Comparison of ENCODE assay signal across 9 cellular contexts in the genomic region with DNA sequence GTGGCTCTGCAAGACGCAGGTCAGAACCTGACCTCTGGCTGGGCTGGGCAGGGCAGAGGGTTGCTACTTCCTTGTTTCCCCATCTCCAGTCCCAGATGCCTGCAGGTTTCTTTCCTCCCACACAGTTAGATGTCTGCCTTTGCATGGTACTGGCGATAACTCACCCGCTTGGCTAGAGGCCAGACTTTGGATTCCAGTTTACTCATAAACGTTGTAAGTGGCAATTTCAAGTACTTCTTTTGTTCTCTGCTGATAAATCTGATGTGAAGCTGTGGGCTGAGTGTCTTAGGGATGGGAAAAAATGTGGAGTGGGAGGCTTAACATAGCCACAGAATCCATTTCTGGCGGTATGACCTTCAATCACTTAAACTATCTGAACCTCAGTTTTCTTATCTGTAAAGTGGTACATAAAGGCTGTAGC.
DNase-seq lines count a peak whose midpoint lies in the region; ATAC-seq, FAIRE-seq and TF ChIP-seq lines count a peak whose summit lies in the region.
"Had no signal": no experiment of that assay in that cellular context is flagged by ENCODE, and none has a peak within 500 bp of the region (broad histone marks: within the 10 kb centered on the region; RNA-seq: fewer than 3 reads in every experiment).

No MANE protein-coding gene starts in this region.

- H3K27ac Mint-ChIP-seq in effector memory CD8-positive, alpha-beta T cell = no peak overlapping the region
- H3K27ac Mint-ChIP-seq: activated naive CD8-positive, alpha-beta T cell treated with anti-CD3 and anti-CD28 coated beads, Interleukin-2, amount 50 U/mL, for 24 hours had no signal

- peak; percentile 77 for FAIRE-seq in K562 (lab: Jason Lieb, UNC)

- BruUV-seq in K562 (replicated peaks; lab: Mats Ljungman, UMichigan) = no TSS peak

- peak; percentile 3 to 52 for DNase-seq in HAP-1 (ENCODE audit: low spot score in 2 of 2)
- DNase-seq in NCI-H2107 (lab: John Stamatoyannopoulos, UW) = peak; percentile 50
- DNase-seq in K562 (ENCODE audit: extremely low read depth in 1 of 4, low spot score in 3 of 4) = peak; percentile 48 to 84 (median 64)
- DNase-seq in ovary = peak in 3 of 5 donors; percentile 20 to 42 (median 28)
- DNase-seq in cerebellum (ENCODE audit: low spot score) = no peak
- no peak for DNase-seq in G401 (ENCODE audit: low spot score)
- DNase-seq in right lobe of liver = no peak
- no peak for DNase-seq in effector memory CD8-positive, alpha-beta T cell
- DNase-seq: activated naive CD8-positive, alpha-beta T cell treated with anti-CD3 and anti-CD28 coated beads, Interleukin-2, amount 50 U/mL, for 24 hours had no signal

- H3K4me1 ChIP-seq in HAP-1 (no peaks in the 10 kb centered on the region), K562 (replicated peaks in 1 of 2; ENCODE audit: control insufficient read depth in 2 of 2, insufficient read depth in 2 of 2, low read length in 2 of 2) (peaks cover 2 to 8% of the 10 kb centered on the region in 2 experiments; a peak in 4 of 5 replicates), ovary (ENCODE audit: insufficient read depth) (peaks cover 2% of the 10 kb centered on the region), right lobe of liver (no peaks in the 10 kb centered on the region)

- no peaks in the 10 kb centered on the region for H3K36me3 ChIP-seq in HAP-1 (replicated peaks)
- H3K36me3 ChIP-seq in K562 (ENCODE audit: control insufficient read depth, insufficient read depth, low read length) = no peaks in the 10 kb centered on the region
- H3K36me3 ChIP-seq in ovary = no peaks in the 10 kb centered on the region
- no peaks in the 10 kb centered on the region for H3K36me3 ChIP-seq in right lobe of liver

- H3K9me3 ChIP-seq in HAP-1 (no peaks in the 10 kb centered on the region), K562 (replicated peaks; ENCODE audit: control insufficient read depth, insufficient read depth, low read depth, low read length) (no peaks in the 10 kb centered on the region), ovary (no peaks in the 10 kb centered on the region), right lobe of liver (no peaks in the 10 kb centered on the region)

- TF ChIP-seq CTCF in K562 (IDR thresholded peaks at IDR 0.05 in 2 of 3, conservative IDR thresholded peaks at IDR 0.05 in 1 of 3; ENCODE audit: insufficient read depth in 2 of 3, low read depth in 1 of 3, low read length in 3 of 3) (no peak), ovary (IDR thresholded peaks at IDR 0.05) (no peak), right lobe of liver (IDR thresholded peaks at IDR 0.05) (no peak)

- CTCF ChIA-PET in K562 (lab: Yijun Ruan, JAX; ENCODE audit: low intra/inter-chr PET ratio) = no interaction called here

- TF ChIP-seq EP300 in K562 (IDR thresholded peaks at IDR 0.05; ENCODE audit: low read length) = peak; percentile 86
- TF ChIP-seq EP300 in ovary (IDR thresholded peaks at IDR 0.05) = no peak

- H3K9ac ChIP-seq in K562 (ENCODE audit: insufficient read depth in 1 of 2, low read depth in 2 of 2, low read length in 2 of 2) = no peak overlapping the region

- WGBS in K562 (ENCODE audit: insufficient coverage, low coverage, missing lambda C conversion rate) = 0% methylated on average over 5 of the region's 5 CpGs
- 45 to 64% (median 51%) methylated on average over 5 of the region's 5 CpGs for WGBS in ovary, 3 donors
- 24% methylated on average over 5 of the region's 5 CpGs for WGBS in right lobe of liver (ENCODE audit: insufficient coverage, low coverage, low lambda C conversion rate, missing lambda C conversion rate)

- TF ChIP-seq RAD21 in K562 (CRISPR knock-in tag; conservative IDR thresholded peaks at IDR 0.05 in 1 of 2, IDR thresholded peaks at IDR 0.05 in 1 of 2) = no peak

- H3K9me1 ChIP-seq in K562 (ENCODE audit: control insufficient read depth, insufficient read depth, low read length) = no peaks in the 10 kb centered on the region

- H3K4me2 ChIP-seq in K562 (ENCODE audit: insufficient read depth, low read length) = no peak overlapping the region

- in situ Hi-C loops in HAP-1 (cut with MboI; ENCODE audit: low sequenced_read_pairs) (no loop called here), K562 (cut with MboI) (no loop called here), G401 (cut with HindIII; ENCODE audit: low sequenced_read_pairs) (no loop called here)

- ATAC-seq in K562 (peak; percentile 94), right lobe of liver (no peak)
- ATAC-seq in effector memory CD8-positive, alpha-beta T cell (replicated peaks) = no peak
- ATAC-seq: activated naive CD8-positive, alpha-beta T cell treated with anti-CD3 and anti-CD28 coated beads, Interleukin-2, amount 50 U/mL, for 24 hours had no signal

- H3K36me3 Mint-ChIP-seq in effector memory CD8-positive, alpha-beta T cell (ENCODE audit: insufficient read depth) = no peaks in the 10 kb centered on the region

- H2AFZ ChIP-seq in K562 (ENCODE audit: low read depth, low read length) = no peak overlapping the region

- TF ChIP-seq POLR2A in K562 (conservative IDR thresholded peaks at IDR 0.05) = no peak
- no peak for TF ChIP-seq POLR2A in ovary (IDR thresholded peaks at IDR 0.05)
- no peak for TF ChIP-seq POLR2A in right lobe of liver (IDR thresholded peaks at IDR 0.05)

- H3K4me1 Mint-ChIP-seq in effector memory CD8-positive, alpha-beta T cell (ENCODE audit: low read depth in 2 of 2) = no peaks in the 10 kb centered on the region
- H3K4me1 Mint-ChIP-seq: activated naive CD8-positive, alpha-beta T cell treated with anti-CD3 and anti-CD28 coated beads, Interleukin-2, amount 50 U/mL, for 24 hours had no signal

- H3K9me3 Mint-ChIP-seq in effector memory CD8-positive, alpha-beta T cell = peaks cover 0 to 4% of the 10 kb centered on the region in 2 donors
- H3K9me3 Mint-ChIP-seq: activated naive CD8-positive, alpha-beta T cell treated with anti-CD3 and anti-CD28 coated beads, Interleukin-2, amount 50 U/mL, for 24 hours had no signal

- intact Hi-C loops in K562 (cut with micrococcal nuclease) = no loop called here
- intact Hi-C loops in ovary (cut with DNase I) = no loop called here
- intact Hi-C loops in right lobe of liver (cut with DNase I) = no loop called here

- H3K27me3 Mint-ChIP-seq in effector memory CD8-positive, alpha-beta T cell = peaks cover 12 to 26% of the 10 kb centered on the region in 2 donors

- H3K27me3 ChIP-seq in HAP-1 (ENCODE audit: low read depth) (peaks cover 3% of the 10 kb centered on the region; the same call in 1 of the 2 replicates), K562 (ENCODE audit: control insufficient read depth in 2 of 2, insufficient read depth in 2 of 2, low read length in 2 of 2) (peaks cover 0 to 5% of the 10 kb centered on the region in 2 experiments; a peak in 1 of 5 replicates), ovary (no peaks in the 10 kb centered on the region), right lobe of liver (no peaks in the 10 kb centered on the region)

- POLR2A ChIA-PET in K562 (lab: Yijun Ruan, JAX) = no interaction called here

- H3K4me3 ChIP-seq in HAP-1 (no peak overlapping the region), K562 (no peak overlapping the region), ovary (no peak overlapping the region), right lobe of liver (no peak overlapping the region)

- H3K79me2 ChIP-seq in K562 (ENCODE audit: control insufficient read depth, insufficient read depth, low read length) = no peaks in the 10 kb centered on the region

- H3K27ac ChIP-seq in K562 (ENCODE audit: extremely low read depth, low read depth, low read length) (no peak overlapping the region), ovary (no peak overlapping the region), right lobe of liver (no peak overlapping the region)

- H3K4me3 Mint-ChIP-seq in effector memory CD8-positive, alpha-beta T cell = no peak overlapping the region
- H3K4me3 Mint-ChIP-seq: activated naive CD8-positive, alpha-beta T cell treated with anti-CD3 and anti-CD28 coated beads, Interleukin-2, amount 50 U/mL, for 24 hours had no signal

- H4K20me1 ChIP-seq in K562 (replicated peaks; ENCODE audit: control insufficient read depth, insufficient read depth, low read length) = no peaks in the 10 kb centered on the region; the same call in 1 of the 2 replicates

TF ChIP-seq in K562, 482 proteins besides CTCF, POLR2A, EP300 and RAD21 (continues in another document):
- peak; percentile 66 for TF ChIP-seq MEIS2 (IDR thresholded peaks at IDR 0.05; ENCODE audit: partially characterized antibody)
- TF ChIP-seq ELF4 (CRISPR knock-in tag; IDR thresholded peaks at IDR 0.05) = peak; percentile 50; the same call in 1 of the 2 replicates
- no peak for TF ChIP-seq ZFP30 (CRISPR knock-in tag; IDR thresholded peaks at IDR 0.05; ENCODE audit: borderline replicate concordance)
- 0 out of 2 replicates have a peak, but pooled peaks have one; percentile 27 for TF ChIP-seq LEF1 (IDR thresholded peaks at IDR 0.05)
- TF ChIP-seq SOX6 (IDR thresholded peaks at IDR 0.05) = peak; percentile 94
- no peak for TF ChIP-seq BRD9 (IDR thresholded peaks at IDR 0.05; ENCODE audit: low read depth, partially characterized antibody)
- TF ChIP-seq CCNT2 (IDR thresholded peaks at IDR 0.05; ENCODE audit: borderline replicate concordance, extremely low read depth, insufficient read length, low read depth, low read length) = peak; percentile 48
- no peak for TF ChIP-seq KAT2B (IDR thresholded peaks at IDR 0.05; ENCODE audit: low read depth, low read length)
- peak in 1 of 2 experiments; percentile 70; a peak in 2 of 4 replicates for TF ChIP-seq HDAC1 (IDR thresholded peaks at IDR 0.05)
- TF ChIP-seq TFAM (CRISPR knock-in tag; conservative IDR thresholded peaks at IDR 0.05) = no peak
- no peak for TF ChIP-seq SLC30A9 (CRISPR knock-in tag; IDR thresholded peaks at IDR 0.05)
- TF ChIP-seq GTF2B (IDR thresholded peaks at IDR 0.05; ENCODE audit: extremely low read depth, insufficient read length) = no peak
- TF ChIP-seq TAF15 (IDR thresholded peaks at IDR 0.05; ENCODE audit: low read depth, low read length) = no peak
- TF ChIP-seq DNMT1 (IDR thresholded peaks at IDR 0.05) = no peak
- no peak for TF ChIP-seq HDAC6 (IDR thresholded peaks at IDR 0.05; ENCODE audit: low read depth, low read length)
- TF ChIP-seq ZNF408 (CRISPR knock-in tag; IDR thresholded peaks at IDR 0.05; ENCODE audit: low read depth) = no peak
- TF ChIP-seq ZC3H11A (IDR thresholded peaks at IDR 0.05; ENCODE audit: low read depth, low read length) = no peak

Comparison
In these comparisons a context has a peak if more than half of its experiments do, and no peak if none do; other contexts are left out.
1. DNase-seq: peak in HAP-1 (2 of 2), NCI-H2107 (single experiment), K562 (4 of 4) and ovary (3 of 5); none in cerebellum (single experiment), G401 (single experiment), right lobe of liver (0 of 3) and effector memory CD8-positive, alpha-beta T cell (0 of 3).